ENCODE assay signal across 8 cellular contexts in the genomic region with DNA sequence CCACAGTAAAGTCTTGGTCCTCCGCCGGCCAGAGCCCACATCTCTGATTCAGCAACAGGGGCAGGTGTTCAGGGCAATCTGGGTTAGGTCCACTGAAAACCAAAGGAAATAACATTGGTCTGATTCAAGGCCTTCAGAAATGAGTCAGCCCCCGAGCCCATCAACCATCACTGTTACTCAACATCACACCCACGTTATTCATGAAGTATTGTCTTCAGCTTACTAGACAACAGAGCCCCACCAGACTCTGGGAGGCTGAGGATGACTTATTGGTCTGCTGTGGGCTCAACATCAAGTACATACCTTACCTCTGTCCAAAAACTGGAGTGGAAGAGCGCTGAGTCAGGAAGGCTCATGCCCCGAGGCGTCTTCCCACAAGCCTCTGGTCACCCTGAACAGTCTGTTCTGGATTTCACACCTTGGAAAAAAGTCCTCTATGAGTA.
DNase-seq lines count a peak whose midpoint lies in the region; ATAC-seq and TF ChIP-seq lines count a peak whose summit lies in the region.

No MANE protein-coding gene starts in this region.

- ATAC-seq in GM18909 (IDR thresholded peaks at IDR 0.05; ENCODE audit: poor library complexity, unreplicated experiment) = peak; percentile 93
- peak; percentile 90 for ATAC-seq in HG03066 (IDR thresholded peaks at IDR 0.05; ENCODE audit: low read depth, unreplicated experiment)
- peak; percentile 81 for ATAC-seq in activated B cell treated with CpG ODN at 0.5 μM for 24 hours (ENCODE audit: low read depth)
- ATAC-seq in left ventricle myocardium superior = peak; percentile 39

- H3K36me3 Mint-ChIP-seq in activated B cell treated with CpG ODN at 0.5 μM for 24 hours (ENCODE audit: low read depth) = no peaks in the 10 kb centered on the region

- TF ChIP-seq POLR2A in suprapubic skin (IDR thresholded peaks at IDR 0.05) (no peak), spleen (IDR thresholded peaks at IDR 0.05) (no peak)

- POLR2A ChIA-PET in activated B cell treated with CpG ODN at 0.5 μM for 24 hours (lab: Charles Lee) = interaction anchor here (0.7 to 2.6 kb wide), 9 partner anchors 10 to 219 kb away, joined by 3 to 24 read pairs (median 4); partner anchors contain the start of gene ZFP36L1

- H3K4me3 Mint-ChIP-seq in activated B cell treated with CpG ODN at 0.5 μM for 24 hours = peak overlapping the region; percentile 42

- CTCF ChIA-PET in activated B cell treated with CpG ODN at 0.5 μM for 24 hours (lab: Charles Lee) = no interaction called here

- H3K36me3 ChIP-seq in suprapubic skin (no peaks in the 10 kb centered on the region), spleen (no peaks in the 10 kb centered on the region)

- H3K4me1 Mint-ChIP-seq in activated B cell treated with CpG ODN at 0.5 μM for 24 hours = peaks cover 46% of the 10 kb centered on the region

- peaks cover 42% of the 10 kb centered on the region for H3K4me1 ChIP-seq in suprapubic skin
- peaks cover 0 to 56% (median 18%) of the 10 kb centered on the region in 6 donors for H3K4me1 ChIP-seq in spleen

- H3K9me3 Mint-ChIP-seq in activated B cell treated with CpG ODN at 0.5 μM for 24 hours = no peaks in the 10 kb centered on the region

- H3K27ac ChIP-seq in suprapubic skin (peak overlapping the region; percentile 76), spleen (peak overlapping the region in 1 of 8 donors; percentile 33)

- H3K4me3 ChIP-seq in suprapubic skin (no peak overlapping the region), spleen (no peak overlapping the region)

- H3K27ac Mint-ChIP-seq in activated B cell treated with CpG ODN at 0.5 μM for 24 hours = peak overlapping the region; percentile 43

- WGBS in suprapubic skin = 63% methylated on average over 7 of the region's 7 CpGs
- WGBS in spleen, 5 donors = 50 to 71% (median 61%) methylated on average over 7 of the region's 7 CpGs

- TF ChIP-seq EP300 in suprapubic skin (IDR thresholded peaks at IDR 0.05) = no peak

- H3K27me3 ChIP-seq in suprapubic skin (no peaks in the 10 kb centered on the region), spleen (replicated peaks in 1 of 7) (no peaks in the 10 kb centered on the region)

- DNase-seq in AG09319 (ENCODE audit: extremely low read depth, low read depth) (peak; percentile 95), activated B cell treated with CpG ODN at 0.5 μM for 24 hours (no peak), left ventricle myocardium superior (no peak), suprapubic skin (ENCODE audit: low spot score in 2 of 2) (peak; percentile 83 to 89), spleen (no peak), medulla oblongata (ENCODE audit: extremely low spot score) (no peak)

- intact Hi-C loops in activated B cell treated with CpG ODN at 0.5 μM for 24 hours (cut with micrococcal nuclease) = loop anchor here (2.0 kb wide), 1 partner anchor 447 kb away; no protein-coding TSS in a partner anchor
- intact Hi-C loops in left ventricle myocardium superior (cut with micrococcal nuclease) = no loop called here
- intact Hi-C loops in spleen (cut with DNase I; ENCODE audit: low total_unique reads) = no loop called here

- H3K9me3 ChIP-seq in suprapubic skin (no peaks in the 10 kb centered on the region), spleen (no peaks in the 10 kb centered on the region)

- no peak for TF ChIP-seq CTCF in AG09319 (IDR thresholded peaks at IDR 0.05; ENCODE audit: low read depth, low read length)
- no peak for TF ChIP-seq CTCF in activated B cell treated with CpG ODN at 0.5 μM for 24 hours (IDR thresholded peaks at IDR 0.05)
- TF ChIP-seq CTCF in suprapubic skin (IDR thresholded peaks at IDR 0.05) = no peak
- no peak for TF ChIP-seq CTCF in spleen (IDR thresholded peaks at IDR 0.05 in 8 of 11, conservative IDR thresholded peaks at IDR 0.05 in 3 of 11)

- no peaks in the 10 kb centered on the region for H3K27me3 Mint-ChIP-seq in activated B cell treated with CpG ODN at 0.5 μM for 24 hours

Comparison
In these comparisons a context has a peak if more than half of its experiments do, and no peak if none do; other contexts are left out.
1. DNase-seq: peak in AG09319 (single experiment) and suprapubic skin (2 of 2); none in activated B cell treated with CpG ODN at 0.5 μM for 24 hours (single experiment), left ventricle myocardium superior (single experiment), spleen (single experiment) and medulla oblongata (single experiment).
2. ATAC-seq: peak in every context shown above with its lines; median percentile 93 in GM18909; 90 in HG03066; 81 in activated B cell treated with CpG ODN at 0.5 μM for 24 hours; 39 in left ventricle myocardium superior.